In the genomic region with DNA sequence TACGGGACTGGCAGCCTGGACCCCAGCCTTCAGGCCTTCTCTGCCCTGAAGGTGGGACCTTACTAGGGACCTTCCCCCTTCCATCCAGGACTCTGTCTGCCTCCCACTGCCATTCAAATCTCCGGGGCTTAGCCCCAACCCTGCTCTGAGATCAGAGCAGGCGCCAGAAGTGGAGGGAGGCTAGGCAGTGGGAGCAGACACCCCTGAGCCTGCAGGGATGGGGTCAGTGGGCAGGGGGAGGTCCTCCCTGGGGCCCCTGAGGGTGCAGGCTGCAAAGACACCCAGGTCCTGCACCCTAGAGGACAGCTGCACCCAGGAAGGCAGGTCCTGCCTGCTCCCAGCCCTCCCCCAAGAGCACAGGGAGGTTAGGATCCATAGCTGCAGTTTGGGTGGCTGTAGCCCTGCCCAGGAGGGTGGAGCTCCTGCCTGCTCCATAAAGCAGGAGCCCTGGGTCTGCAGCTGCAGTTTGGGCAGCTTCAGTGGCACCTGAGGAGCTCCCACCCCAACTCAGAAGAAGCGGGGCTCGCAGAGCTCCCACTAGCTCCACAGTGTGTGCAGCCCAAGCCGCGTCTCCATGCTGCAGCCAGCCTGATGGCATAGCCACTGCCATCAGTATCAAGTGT, we compare ENCODE assay signal across 1 cellular context.
TF ChIP-seq lines count a peak whose summit lies in the region.

No MANE protein-coding gene starts in this region.

TF ChIP-seq in H1, 55 proteins besides CTCF, POLR2A, EP300 and RAD21:
- TF ChIP-seq CTBP2 (IDR thresholded peaks at IDR 0.05; ENCODE audit: borderline replicate concordance, insufficient read depth, insufficient read length, low read length) (no peak), SIN3A (conservative IDR thresholded peaks at IDR 0.05 in 1 of 2, IDR thresholded peaks at IDR 0.05 in 1 of 2; ENCODE audit: low read depth in 1 of 2, low read length in 2 of 2) (no peak), ASH2L (IDR thresholded peaks at IDR 0.05; ENCODE audit: low read length) (no peak), HDAC6 (IDR thresholded peaks at IDR 0.05; ENCODE audit: low read depth, low read length) (no peak)
